10 cellular contexts compared by ENCODE assay signal in genomic region chr5:112329429-112330090, GRCh38.
DNase-seq lines count a peak whose midpoint lies in the region; ATAC-seq, FAIRE-seq and TF ChIP-seq lines count a peak whose summit lies in the region.
"Had no signal": no experiment of that assay in that cellular context is flagged by ENCODE, and none has a peak within 500 bp of the region (broad histone marks: within the 10 kb centered on the region; RNA-seq: fewer than 3 reads in every experiment).

No MANE protein-coding gene starts in this region.

- H3K9me3 ChIP-seq in ascending aorta: no peaks in the 10 kb centered on the region

- H3K27ac Mint-ChIP-seq in central memory CD8-positive, alpha-beta T cell (ENCODE audit: low read depth): no peak overlapping the region

- no peaks in the 10 kb centered on the region for H3K4me1 ChIP-seq in ascending aorta

- no peak for TF ChIP-seq CTCF in ascending aorta (IDR thresholded peaks at IDR 0.05)

- no peak overlapping the region for H3K27ac ChIP-seq in ascending aorta

- TF ChIP-seq POLR2A in GM12891 (IDR thresholded peaks at IDR 0.05; ENCODE audit: low read depth, low read length): no peak

- no peaks in the 10 kb centered on the region for H3K36me3 Mint-ChIP-seq in central memory CD8-positive, alpha-beta T cell (ENCODE audit: insufficient read depth)

- no peaks in the 10 kb centered on the region for H3K27me3 ChIP-seq in ascending aorta

- intact Hi-C loops in ascending aorta (cut with DNase I): no loop called here

- no peaks in the 10 kb centered on the region for H3K9me3 Mint-ChIP-seq in central memory CD8-positive, alpha-beta T cell

- H3K4me1 Mint-ChIP-seq in central memory CD8-positive, alpha-beta T cell: no peaks in the 10 kb centered on the region

- H3K36me3 ChIP-seq in ascending aorta: no peaks in the 10 kb centered on the region

- peak; percentile 86 for FAIRE-seq in GM12891 (lab: Jason Lieb, UNC)

- H3K27me3 Mint-ChIP-seq in central memory CD8-positive, alpha-beta T cell: no peaks in the 10 kb centered on the region

- no peak overlapping the region for H3K4me3 Mint-ChIP-seq in central memory CD8-positive, alpha-beta T cell

- DNase-seq in GM12891 (ENCODE audit: insufficient read length, low spot score) (peak; percentile 21), islet precursor cell (no peak), COR-L47 (lab: John Stamatoyannopoulos, UW) (no peak), ascending aorta (ENCODE audit: low spot score in 2 of 2) (no peak)
- no peak for DNase-seq in central memory CD8-positive, alpha-beta T cell (ENCODE audit: low spot score in 2 of 2)
- no peak for DNase-seq in activated CD4-positive, CD25-positive, alpha-beta regulatory T cell (lab: John Stamatoyannopoulos, UW)
- DNase-seq: NCI-H187 treated with DMSO at 0.1 percent for 48 hours, substantia nigra had no signal

- peak; percentile 90 for ATAC-seq in GM21360 (IDR thresholded peaks at IDR 0.05; ENCODE audit: unreplicated experiment)
- peak; percentile 92 for ATAC-seq in HG03196 (IDR thresholded peaks at IDR 0.05; ENCODE audit: unreplicated experiment)
- ATAC-seq in central memory CD8-positive, alpha-beta T cell (replicated peaks; ENCODE audit: extremely low read depth, poor library complexity, severe bottlenecking): peak; percentile 52

- H3K4me3 ChIP-seq in ascending aorta: no peak overlapping the region

TF ChIP-seq in GM12891, 5 proteins besides CTCF, POLR2A, EP300 and RAD21:
- TF ChIP-seq POU2F2 (IDR thresholded peaks at IDR 0.05; ENCODE audit: low read depth, low read length) (0 out of 2 replicates have a peak, but pooled peaks have one; percentile 27), POLR2AphosphoS5 (IDR thresholded peaks at IDR 0.05; ENCODE audit: low read depth, low read length) (no peak)
